ENCODE assay signal across 1 cellular context in the genomic region with DNA sequence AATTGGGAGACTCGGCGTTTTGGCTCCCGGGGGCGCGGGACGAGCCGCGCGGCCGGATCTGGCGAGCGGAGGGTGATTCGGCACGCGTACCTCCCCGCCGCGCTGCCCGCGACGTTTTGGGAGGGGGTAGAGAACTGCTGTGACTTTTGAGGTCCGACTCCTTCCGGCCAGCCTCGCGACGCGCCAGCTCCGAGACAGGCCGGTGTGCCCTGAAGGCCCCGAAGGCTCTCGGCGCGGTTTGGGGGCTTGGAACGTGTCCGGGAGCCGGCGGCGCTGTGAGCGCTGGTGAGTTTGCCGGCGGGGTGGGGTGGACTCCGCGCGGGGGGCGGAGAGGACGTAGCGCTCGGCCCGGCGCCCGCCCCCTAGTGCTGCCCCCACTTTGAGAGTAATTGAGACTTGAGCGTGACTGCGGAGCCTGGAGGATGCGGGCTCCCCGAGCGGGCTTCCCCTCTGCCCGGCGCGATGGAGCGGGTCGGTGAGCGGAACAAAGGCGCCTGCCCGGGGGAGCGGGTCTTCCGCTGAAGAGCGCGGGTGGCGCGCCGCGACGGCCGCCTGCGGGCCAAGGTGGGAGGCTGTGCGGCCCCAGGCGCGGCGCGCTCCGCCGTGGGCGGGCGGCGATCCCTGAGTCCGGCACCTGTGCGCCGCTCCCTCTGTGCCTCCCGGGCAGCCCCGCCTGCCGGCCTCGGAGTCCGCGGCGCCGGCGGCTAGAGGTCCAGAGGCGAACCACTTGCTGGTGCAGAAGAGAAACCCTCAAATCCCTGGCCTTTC.
TF ChIP-seq lines count a peak whose summit lies in the region.

TSS of gene GALNT17 (plus strand) at position 392 of the 768 bp plus-strand sequence.

TF ChIP-seq in GM23338, 12 proteins besides CTCF, POLR2A, EP300 and RAD21 (continued from another document):
- TF ChIP-seq, protein P1, sequence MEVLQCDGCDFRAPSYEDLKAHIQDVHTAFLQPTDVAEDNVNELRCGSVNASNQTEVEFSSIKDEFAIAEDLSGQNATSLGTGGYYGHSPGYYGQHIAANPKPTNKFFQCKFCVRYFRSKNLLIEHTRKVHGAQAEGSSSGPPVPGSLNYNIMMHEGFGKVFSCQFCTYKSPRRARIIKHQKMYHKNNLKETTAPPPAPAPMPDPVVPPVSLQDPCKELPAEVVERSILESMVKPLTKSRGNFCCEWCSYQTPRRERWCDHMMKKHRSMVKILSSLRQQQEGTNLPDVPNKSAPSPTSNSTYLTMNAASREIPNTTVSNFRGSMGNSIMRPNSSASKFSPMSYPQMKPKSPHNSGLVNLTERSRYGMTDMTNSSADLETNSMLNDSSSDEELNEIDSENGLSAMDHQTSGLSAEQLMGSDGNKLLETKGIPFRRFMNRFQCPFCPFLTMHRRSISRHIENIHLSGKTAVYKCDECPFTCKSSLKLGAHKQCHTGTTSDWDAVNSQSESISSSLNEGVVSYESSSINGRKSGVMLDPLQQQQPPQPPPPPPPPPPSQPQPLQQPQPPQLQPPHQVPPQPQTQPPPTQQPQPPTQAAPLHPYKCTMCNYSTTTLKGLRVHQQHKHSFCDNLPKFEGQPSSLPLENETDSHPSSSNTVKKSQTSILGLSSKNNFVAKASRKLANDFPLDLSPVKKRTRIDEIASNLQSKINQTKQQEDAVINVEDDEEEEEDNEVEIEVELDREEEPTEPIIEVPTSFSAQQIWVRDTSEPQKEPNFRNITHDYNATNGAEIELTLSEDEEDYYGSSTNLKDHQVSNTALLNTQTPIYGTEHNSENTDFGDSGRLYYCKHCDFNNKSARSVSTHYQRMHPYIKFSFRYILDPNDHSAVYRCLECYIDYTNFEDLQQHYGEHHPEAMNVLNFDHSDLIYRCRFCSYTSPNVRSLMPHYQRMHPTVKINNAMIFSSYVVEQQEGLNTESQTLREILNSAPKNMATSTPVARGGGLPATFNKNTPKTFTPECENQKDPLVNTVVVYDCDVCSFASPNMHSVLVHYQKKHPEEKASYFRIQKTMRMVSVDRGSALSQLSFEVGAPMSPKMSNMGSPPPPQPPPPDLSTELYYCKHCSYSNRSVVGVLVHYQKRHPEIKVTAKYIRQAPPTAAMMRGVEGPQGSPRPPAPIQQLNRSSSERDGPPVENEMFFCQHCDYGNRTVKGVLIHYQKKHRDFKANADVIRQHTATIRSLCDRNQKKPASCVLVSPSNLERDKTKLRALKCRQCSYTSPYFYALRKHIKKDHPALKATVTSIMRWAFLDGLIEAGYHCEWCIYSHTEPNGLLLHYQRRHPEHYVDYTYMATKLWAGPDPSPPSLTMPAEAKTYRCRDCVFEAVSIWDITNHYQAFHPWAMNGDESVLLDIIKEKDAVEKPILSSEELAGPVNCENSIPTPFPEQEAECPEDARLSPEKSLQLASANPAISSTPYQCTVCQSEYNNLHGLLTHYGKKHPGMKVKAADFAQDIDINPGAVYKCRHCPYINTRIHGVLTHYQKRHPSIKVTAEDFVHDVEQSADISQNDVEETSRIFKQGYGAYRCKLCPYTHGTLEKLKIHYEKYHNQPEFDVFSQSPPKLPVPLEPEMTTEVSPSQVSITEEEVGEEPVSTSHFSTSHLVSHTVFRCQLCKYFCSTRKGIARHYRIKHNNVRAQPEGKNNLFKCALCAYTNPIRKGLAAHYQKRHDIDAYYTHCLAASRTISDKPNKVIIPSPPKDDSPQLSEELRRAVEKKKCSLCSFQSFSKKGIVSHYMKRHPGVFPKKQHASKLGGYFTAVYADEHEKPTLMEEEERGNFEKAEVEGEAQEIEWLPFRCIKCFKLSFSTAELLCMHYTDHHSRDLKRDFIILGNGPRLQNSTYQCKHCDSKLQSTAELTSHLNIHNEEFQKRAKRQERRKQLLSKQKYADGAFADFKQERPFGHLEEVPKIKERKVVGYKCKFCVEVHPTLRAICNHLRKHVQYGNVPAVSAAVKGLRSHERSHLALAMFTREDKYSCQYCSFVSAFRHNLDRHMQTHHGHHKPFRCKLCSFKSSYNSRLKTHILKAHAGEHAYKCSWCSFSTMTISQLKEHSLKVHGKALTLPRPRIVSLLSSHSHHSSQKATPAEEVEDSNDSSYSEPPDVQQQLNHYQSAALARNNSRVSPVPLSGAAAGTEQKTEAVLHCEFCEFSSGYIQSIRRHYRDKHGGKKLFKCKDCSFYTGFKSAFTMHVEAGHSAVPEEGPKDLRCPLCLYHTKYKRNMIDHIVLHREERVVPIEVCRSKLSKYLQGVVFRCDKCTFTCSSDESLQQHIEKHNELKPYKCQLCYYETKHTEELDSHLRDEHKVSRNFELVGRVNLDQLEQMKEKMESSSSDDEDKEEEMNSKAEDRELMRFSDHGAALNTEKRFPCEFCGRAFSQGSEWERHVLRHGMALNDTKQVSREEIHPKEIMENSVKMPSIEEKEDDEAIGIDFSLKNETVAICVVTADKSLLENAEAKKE (CRISPR knock-in tag; IDR thresholded peaks at IDR 0.05), result no peak
